ENCODE assay signal across 10 cellular contexts in genomic region chr5:17229308-17229707, GRCh38. TPM values are rescaled to one million over a fixed set of nuclear protein-coding genes. Genes with fewer than 3 reads are reported as not detected.
A peak's percentile ranks its signal among the peaks of the same experiment; 100 is the strongest.
DNase-seq lines count a peak whose midpoint lies in the region; ATAC-seq, FAIRE-seq and TF ChIP-seq lines count a peak whose summit lies in the region.
"Had no signal": no experiment of that assay in that cellular context is flagged by ENCODE, and none has a peak within 500 bp of the region (broad histone marks: within the 10 kb centered on the region; RNA-seq: fewer than 3 reads in every experiment).

No MANE protein-coding gene starts in this region.

- ATAC-seq in right lobe of liver, result peak; percentile 48 to 75 (median 66)
- ATAC-seq in HepG2, result no peak
- peak; percentile 34 for ATAC-seq in HG02943 (IDR thresholded peaks at IDR 0.05; ENCODE audit: low read depth, unreplicated experiment)
- ATAC-seq in activated B cell treated with CpG ODN at 0.5 μM for 24 hours (ENCODE audit: low read depth), result peak; percentile 11
- peak; percentile 51 for ATAC-seq in aorta (ENCODE audit: low FRiP score)
- ATAC-seq: Panc1 had no signal

- 38% methylated on average over 4 of the region's 4 CpGs for WGBS in right lobe of liver (ENCODE audit: insufficient coverage, low coverage, low lambda C conversion rate, missing lambda C conversion rate)
- WGBS in HepG2 (ENCODE audit: low lambda C conversion rate), result 22% methylated on average over 4 of the region's 4 CpGs
- 19 to 20% methylated on average over 4 of the region's 4 CpGs for WGBS in aorta, 2 donors

- H2AFZ ChIP-seq in HepG2 (ENCODE audit: low read length), result no peak overlapping the region

- intact Hi-C loops in right lobe of liver (cut with DNase I), result loop anchor here in 1 of 2 donors (10.0 kb wide), 1 partner anchor 1065 kb away; no protein-coding TSS in a partner anchor
- intact Hi-C loops in HepG2 (cut with micrococcal nuclease; ENCODE audit: unreplicated experiment), result no loop called here
- intact Hi-C loops in activated B cell treated with CpG ODN at 0.5 μM for 24 hours (cut with micrococcal nuclease), result loop anchor here (1.0 kb wide), 1 partner anchor 53 kb away; no protein-coding TSS in a partner anchor
- intact Hi-C loops in aorta (cut with DNase I), result no loop called here

- H3K27ac ChIP-seq in right lobe of liver (no peak overlapping the region), HepG2 (ENCODE audit: extremely low read length, insufficient read depth, low read length) (no peak overlapping the region), aorta (ENCODE audit: low read depth in 1 of 2, low read length in 2 of 2) (peak overlapping the region; percentile 57 to 97)

- H3K9me3 ChIP-seq in right lobe of liver (no peaks in the 10 kb centered on the region), HepG2 (ENCODE audit: low read length) (no peaks in the 10 kb centered on the region), aorta (ENCODE audit: control insufficient read depth, low read length) (no peaks in the 10 kb centered on the region), BE2C (no peaks in the 10 kb centered on the region)

- no peak overlapping the region for H3K9ac ChIP-seq in HepG2 (ENCODE audit: insufficient read depth, low read depth, low read length)

- no TSS peak for BruUV-seq in HepG2 (replicated peaks; lab: Mats Ljungman, UMichigan)

- H3K4me1 Mint-ChIP-seq in activated B cell treated with CpG ODN at 0.5 μM for 24 hours, result peaks cover 91% of the 10 kb centered on the region

- no peak for TF ChIP-seq EP300 in HepG2 (IDR thresholded peaks at IDR 0.05; ENCODE audit: low read depth in 2 of 2, low read length in 2 of 2)
- TF ChIP-seq EP300 in HepG2 (CRISPR knock-in tag; IDR thresholded peaks at IDR 0.05; ENCODE audit: borderline replicate concordance), result no peak

- H3K27ac Mint-ChIP-seq in activated B cell treated with CpG ODN at 0.5 μM for 24 hours, result peak overlapping the region; percentile 92

- no peak for TF ChIP-seq POLR2A in right lobe of liver (IDR thresholded peaks at IDR 0.05)
- TF ChIP-seq POLR2A in HepG2 (IDR thresholded peaks at IDR 0.05; ENCODE audit: insufficient read depth in 1 of 2, low read depth in 2 of 2, low read length in 2 of 2), result no peak

- no peaks in the 10 kb centered on the region for H3K79me2 ChIP-seq in HepG2 (ENCODE audit: insufficient read depth, low read length)

- H3K27me3 ChIP-seq in right lobe of liver, result no peaks in the 10 kb centered on the region
- peaks cover 0 to 3% of the 10 kb centered on the region in 2 experiments; a peak in 1 of 5 replicates for H3K27me3 ChIP-seq in HepG2 (ENCODE audit: control insufficient read depth in 1 of 2, insufficient read depth in 2 of 2, low read length in 2 of 2)
- no peaks in the 10 kb centered on the region for H3K27me3 ChIP-seq in aorta (ENCODE audit: control insufficient read depth in 1 of 2, insufficient read depth in 2 of 2, low read length in 1 of 2)
- no peaks in the 10 kb centered on the region for H3K27me3 ChIP-seq in BE2C

- H3K4me1 ChIP-seq in right lobe of liver (no peaks in the 10 kb centered on the region), HepG2 (ENCODE audit: insufficient read depth, low read length) (no peaks in the 10 kb centered on the region), aorta (ENCODE audit: control insufficient read depth in 1 of 2, insufficient read depth in 2 of 2, low read length in 2 of 2) (peaks cover 7% of the 10 kb centered on the region in 2 donors), BE2C (peaks cover 8% of the 10 kb centered on the region)

- H3K4me3 Mint-ChIP-seq in activated B cell treated with CpG ODN at 0.5 μM for 24 hours, result peak overlapping the region; percentile 63

- H3K4me3 ChIP-seq in right lobe of liver (no peak overlapping the region), HepG2 (replicated peaks in 1 of 3; ENCODE audit: insufficient read depth in 1 of 3, low read depth in 2 of 3, low read length in 3 of 3) (no peak overlapping the region), aorta (ENCODE audit: low read length in 2 of 2) (no peak overlapping the region), BE2C (ENCODE audit: low read depth, low read length) (no peak overlapping the region)

- DNase-seq in right lobe of liver (no peak), HepG2 (ENCODE audit: low spot score) (no peak), activated B cell treated with CpG ODN at 0.5 μM for 24 hours (no peak), aorta (no peak), DMS 273 treated with DMSO at 0.1 percent for 48 hours (lab: John Stamatoyannopoulos, UW) (no peak), DMS114 treated with DMSO at 0.1 percent for 48 hours (lab: John Stamatoyannopoulos, UW; ENCODE audit: unreplicated experiment) (no peak), BE2C (no peak)
- DNase-seq: hippocampal formation had no signal

- no peak overlapping the region for H3K4me2 ChIP-seq in HepG2 (ENCODE audit: low read depth, low read length)

- H3K36me3 ChIP-seq in right lobe of liver (no peaks in the 10 kb centered on the region), HepG2 (replicated peaks in 1 of 2; ENCODE audit: control insufficient read depth in 1 of 2, insufficient read depth in 2 of 2, low read length in 2 of 2) (no peaks in the 10 kb centered on the region), aorta (ENCODE audit: control insufficient read depth in 1 of 2, insufficient read depth in 2 of 2, low read length in 1 of 2) (no peaks in the 10 kb centered on the region), BE2C (peaks cover 51% of the 10 kb centered on the region)

- H3K27me3 Mint-ChIP-seq in activated B cell treated with CpG ODN at 0.5 μM for 24 hours, result no peaks in the 10 kb centered on the region

- no peaks in the 10 kb centered on the region for H4K20me1 ChIP-seq in HepG2 (ENCODE audit: insufficient read depth, low read length)

- in situ Hi-C loops in HepG2 (cut with HindIII; ENCODE audit: extremely low pct_ligation_motif_present, low pct_unique_long_range_greater_than_20kb), result no loop called here

- no peak for FAIRE-seq in HepG2 (lab: Jason Lieb, UNC)

- CTCF ChIA-PET in HepG2 (lab: Yijun Ruan, JAX; ENCODE audit: low intra/inter-chr PET ratio, low total read pairs), result no interaction called here
- CTCF ChIA-PET in activated B cell treated with CpG ODN at 0.5 μM for 24 hours (lab: Charles Lee), result no interaction called here

- peaks cover 69% of the 10 kb centered on the region for H3K36me3 Mint-ChIP-seq in activated B cell treated with CpG ODN at 0.5 μM for 24 hours (ENCODE audit: low read depth)

- no peak for TF ChIP-seq CTCF in right lobe of liver (IDR thresholded peaks at IDR 0.05)
- no peak for TF ChIP-seq CTCF in HepG2 (CRISPR knock-in tag; IDR thresholded peaks at IDR 0.05)
- no peak for TF ChIP-seq CTCF in activated B cell treated with CpG ODN at 0.5 μM for 24 hours (IDR thresholded peaks at IDR 0.05)
- TF ChIP-seq CTCF in BE2C (IDR thresholded peaks at IDR 0.05; ENCODE audit: low read depth, low read length), result no peak

- POLR2A ChIA-PET in HepG2 (lab: Yijun Ruan, JAX), result no interaction called here
- POLR2A ChIA-PET in activated B cell treated with CpG ODN at 0.5 μM for 24 hours (lab: Charles Lee), result interaction anchor here (0.6 to 2.3 kb wide), 6 partner anchors 12 to 455 kb away, joined by 4 to 7 read pairs (median 6); partner anchors contain the start of gene BASP1

- H3K9me3 Mint-ChIP-seq in activated B cell treated with CpG ODN at 0.5 μM for 24 hours, result no peaks in the 10 kb centered on the region

- TF ChIP-seq RAD21 in HepG2 (CRISPR knock-in tag; IDR thresholded peaks at IDR 0.05), result no peak

TF ChIP-seq in HepG2, 621 proteins besides CTCF, POLR2A, EP300 and RAD21 (continues in another document):
- no peak for TF ChIP-seq ZNF580 (CRISPR knock-in tag; IDR thresholded peaks at IDR 0.05; ENCODE audit: borderline replicate concordance, low read depth)
- TF ChIP-seq CEBPB (IDR thresholded peaks at IDR 0.05; ENCODE audit: borderline replicate concordance, low read depth, low read length), result no peak
- TF ChIP-seq MEIS1 (CRISPR knock-in tag; IDR thresholded peaks at IDR 0.05; ENCODE audit: borderline replicate concordance), result no peak
- no peak for TF ChIP-seq THYN1 (CRISPR knock-in tag; IDR thresholded peaks at IDR 0.05; ENCODE audit: borderline replicate concordance, low read depth)
- no peak for TF ChIP-seq IKZF4 (CRISPR knock-in tag; IDR thresholded peaks at IDR 0.05; ENCODE audit: borderline replicate concordance, low read depth, not compliant biosample characterization)
- TF ChIP-seq ZNF839 (CRISPR knock-in tag; IDR thresholded peaks at IDR 0.05; ENCODE audit: borderline replicate concordance), result no peak
- TF ChIP-seq TCF7L2 (IDR thresholded peaks at IDR 0.05; ENCODE audit: low read depth, low read length), result no peak

RNA-seq across cellular contexts. Expression of gene BASP1, which starts 11.9 kb away (rescaled TPM):
- total RNA-seq in right lobe of liver, result 10 to 100 TPM in 1 of 6 experiments, 1 to 10 TPM in 5; 2.6 to 11.2 (median 4.7) TPM
- total RNA-seq in HepG2 (2016; rRNA removed; fragmentation: Illumina TruSeq; extraction: Trizol), result not detected in 2 replicates
- not detected in 2 replicates for total RNA-seq in HepG2 (2016; cell fraction: cytosol; rRNA removed; fragmentation: Illumina TruSeq; extraction: Trizol; ENCODE audit: low read depth)
- not detected in 2 replicates for total RNA-seq in HepG2 (2016; cell fraction: insoluble cytoplasmic fraction; rRNA removed; fragmentation: Illumina TruSeq; extraction: Trizol)
- not detected in 2 replicates for total RNA-seq in HepG2 (2016; cell fraction: membrane; rRNA removed; fragmentation: Illumina TruSeq; extraction: Trizol)
- total RNA-seq in HepG2 (2016; cell fraction: nucleus; rRNA removed; fragmentation: Illumina TruSeq; extraction: Trizol), result not detected in 2 replicates
- polyA plus RNA-seq in HepG2 (2011; rRNA removed), result 0.04 TPM in 1 of 2 replicates, not detected in the other
- polyA plus RNA-seq in HepG2 (2011; cell fraction: cytosol; rRNA removed), result 0.04 and 0.05 TPM in 2 replicates
- polyA plus RNA-seq in HepG2 (2011; cell fraction: nucleus; rRNA removed), result not detected in 2 replicates
- polyA plus RNA-seq in HepG2 (2012), result not detected in 2 replicates
- not detected in 2 replicates for polyA plus RNA-seq in HepG2 (2016; cell fraction: cytosol; fragmentation: Illumina TruSeq; extraction: Trizol; ENCODE audit: low read depth)
- polyA plus RNA-seq in HepG2 (2016; cell fraction: insoluble cytoplasmic fraction; fragmentation: Illumina TruSeq; extraction: Trizol; ENCODE audit: low read depth), result not detected in 2 replicates
- polyA plus RNA-seq in HepG2 (2016; cell fraction: membrane; fragmentation: Illumina TruSeq; extraction: Trizol; ENCODE audit: low read depth), result not detected in 2 replicates
- not detected in 2 replicates for polyA plus RNA-seq in HepG2 (2016; cell fraction: nucleus; fragmentation: Illumina TruSeq; extraction: Trizol; ENCODE audit: insufficient read depth, low read depth)
- 101 TPM in 1 of 2 replicates, not detected in the other for polyA minus RNA-seq in HepG2 (2011; rRNA and poly(A)+ RNA removed; ENCODE audit: low replicate concordance)
- polyA minus RNA-seq in HepG2 (2011; cell fraction: cytosol; rRNA and poly(A)+ RNA removed), result 1.3 and 3.1 TPM in 2 replicates
- polyA minus RNA-seq in HepG2 (2011; cell fraction: nucleus; rRNA and poly(A)+ RNA removed), result 1.1 and 1.8 TPM in 2 replicates
- 316 and 318 TPM in 2 replicates for total RNA-seq in activated B cell treated with CpG ODN at 0.5 μM for 24 hours
- 10 to 100 TPM; 45.6 to 51.5 TPM for total RNA-seq in aorta
- polyA plus RNA-seq in aorta, result 10 to 100 TPM; 30.1 to 53.0 TPM
- polyA plus RNA-seq in BE2C (2012; ENCODE audit: insufficient read depth, insufficient read length, low read depth), result 319 TPM

Comparison
In these comparisons a context has a peak if more than half of its experiments do, and no peak if none do; other contexts are left out.
1. H3K27ac ChIP-seq: peak in aorta (2 of 2); none in right lobe of liver (0 of 3) and HepG2 (single experiment).